ENCODE assay signal across 23 cellular contexts in the genomic region with DNA sequence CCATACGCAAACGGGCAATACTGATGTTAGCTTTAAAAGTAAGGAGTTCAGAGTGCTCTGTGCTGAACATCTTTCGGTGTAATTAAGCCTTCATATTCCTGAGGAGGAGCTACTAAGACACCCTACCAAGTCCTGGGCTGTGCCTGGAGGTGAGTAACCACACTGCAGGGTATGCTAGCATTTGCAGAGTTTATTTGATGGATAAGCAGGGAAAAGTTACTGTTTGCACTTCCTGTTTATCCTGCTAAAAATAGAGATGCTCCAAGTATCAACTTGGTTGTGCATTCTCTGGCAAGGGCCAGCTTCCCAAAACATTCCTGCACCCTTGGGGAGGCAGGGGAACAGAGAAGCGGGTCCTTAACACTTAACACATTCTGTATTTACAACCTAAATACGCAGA. TPM values are rescaled to one million over a fixed set of nuclear protein-coding genes. Genes with fewer than 3 reads are reported as not detected.
A peak's percentile ranks its signal among the peaks of the same experiment; 100 is the strongest.
DNase-seq lines count a peak whose midpoint lies in the region; ATAC-seq and TF ChIP-seq lines count a peak whose summit lies in the region.
"Had no signal": no experiment of that assay in that cellular context is flagged by ENCODE, and none has a peak within 500 bp of the region (broad histone marks: within the 10 kb centered on the region; RNA-seq: fewer than 3 reads in every experiment).

No MANE protein-coding gene starts in this region.

- H3K27me3 ChIP-seq in HUES48 (ENCODE audit: control insufficient read depth, insufficient read depth, low read length) (no peaks in the 10 kb centered on the region), esophagus squamous epithelium (no peaks in the 10 kb centered on the region)
- H3K27me3 ChIP-seq: uterus had no signal

- H3K4me3 Mint-ChIP-seq in nephron = peak overlapping the region in 1 of 3 experiments; percentile 9
- H3K4me3 Mint-ChIP-seq: CD8-positive, alpha-beta T cell; central memory CD8-positive, alpha-beta T cell; effector memory CD8-positive, alpha-beta T cell; naive B cell; stimulated activated naive CD8-positive, alpha-beta T cell treated with anti-CD3 and anti-CD28 coated beads, Interleukin-15, amount 100 ng/mL, for 72 hours had no signal

- H3K4me1 ChIP-seq in HUES48 (ENCODE audit: control insufficient read depth, insufficient read depth, low read length) (peaks cover 33% of the 10 kb centered on the region), esophagus squamous epithelium (peaks cover 0 to 30% (median 3%) of the 10 kb centered on the region in 3 donors)
- H3K4me1 ChIP-seq: uterus had no signal

- no peaks in the 10 kb centered on the region for H3K9me3 ChIP-seq in HUES48 (ENCODE audit: control insufficient read depth, insufficient read depth, low read length)
- H3K9me3 ChIP-seq in esophagus squamous epithelium = no peaks in the 10 kb centered on the region
- H3K9me3 ChIP-seq: uterus had no signal

- DNase-seq in esophagus squamous epithelium (lab: John Stamatoyannopoulos, UW) (no peak), KBM-7 (no peak), dedifferentiated amniotic fluid mesenchymal stem cell (ENCODE audit: extremely low spot score) (no peak), DMS 273 treated with DMSO at 0.1 percent for 48 hours (lab: John Stamatoyannopoulos, UW) (no peak)
- DNase-seq: activated CD8-positive, alpha-beta memory T cell treated with anti-CD3 and anti-CD28 coated beads for 24 hours; CD8-positive, alpha-beta T cell; effector memory CD8-positive, alpha-beta T cell; foreskin fibroblast; left colon; MV-4-11; naive B cell; NCI-H2029; NCI-H510A treated with DMSO at 0.1 percent for 48 hours; SHP77 treated with DMSO at 0.1 percent for 48 hours; stimulated activated naive CD8-positive, alpha-beta T cell treated with anti-CD3 and anti-CD28 coated beads, Interleukin-15, amount 100 ng/mL, for 72 hours; T-helper 2 cell; uterus had no signal

- 54 to 74% methylated on average over 4 to 5 of the region's 5 CpGs for WGBS in esophagus squamous epithelium, 2 donors

- H3K27ac ChIP-seq in 22Rv1 = 0 out of 2 replicates have a peak overlapping the region, but pooled peaks have one; percentile 15
- H3K27ac ChIP-seq in HUES48 (ENCODE audit: low read depth, low read length) = peak overlapping the region; percentile 60
- H3K27ac ChIP-seq in esophagus squamous epithelium = peak overlapping the region in 3 of 4 donors; percentile 25 to 51 (median 30)
- H3K27ac ChIP-seq: uterus had no signal

- in situ Hi-C loops in KBM-7 (cut with MboI; ENCODE audit: low pct_unique_long_range_greater_than_20kb, low sequenced_read_pairs) = no loop called here

- H3K27me3 Mint-ChIP-seq in nephron (ENCODE audit: low read depth) = no peaks in the 10 kb centered on the region

- H3K4me3 ChIP-seq in HUES48 (ENCODE audit: low read depth, low read length) = no peak overlapping the region; the same call in 1 of the 2 replicates
- no peak overlapping the region for H3K4me3 ChIP-seq in esophagus squamous epithelium
- H3K4me3 ChIP-seq: uterus had no signal

- intact Hi-C loops in esophagus squamous epithelium (cut with DNase I) = no loop called here

- TF ChIP-seq CTCF in 22Rv1 (IDR thresholded peaks at IDR 0.05) = no peak
- no peak for TF ChIP-seq CTCF in esophagus squamous epithelium (IDR thresholded peaks at IDR 0.05)
- no peak for TF ChIP-seq CTCF in nephron (IDR thresholded peaks at IDR 0.05; ENCODE audit: unreplicated experiment in 3 of 3)

- H3K9ac ChIP-seq in HUES48 (ENCODE audit: low read depth, low read length) = no peak overlapping the region

- H3K27ac Mint-ChIP-seq in nephron = peak overlapping the region; percentile 85 to 97 (median 90)
- H3K27ac Mint-ChIP-seq: CD8-positive, alpha-beta T cell; effector memory CD8-positive, alpha-beta T cell; naive B cell; stimulated activated naive CD8-positive, alpha-beta T cell treated with anti-CD3 and anti-CD28 coated beads, Interleukin-15, amount 100 ng/mL, for 72 hours had no signal

- TF ChIP-seq POLR2A in esophagus squamous epithelium (IDR thresholded peaks at IDR 0.05) = no peak

- ATAC-seq in GM21576 (IDR thresholded peaks at IDR 0.05; ENCODE audit: unreplicated experiment) = no peak
- ATAC-seq: activated CD4-positive, CD25-positive, alpha-beta regulatory T cell treated with anti-CD3 and anti-CD28 coated beads, Interleukin-2, amount 50 U/mL, for 24 hours; CD8-positive, alpha-beta T cell; effector memory CD8-positive, alpha-beta T cell; left colon; stimulated activated naive CD8-positive, alpha-beta T cell treated with anti-CD3 and anti-CD28 coated beads, Interleukin-15, amount 100 ng/mL, for 72 hours had no signal

- H3K36me3 Mint-ChIP-seq in nephron (ENCODE audit: low read depth) = peaks cover 16% of the 10 kb centered on the region
- H3K36me3 Mint-ChIP-seq: CD8-positive, alpha-beta T cell; naive B cell had no signal

- H3K4me1 Mint-ChIP-seq in nephron = peaks cover 46% of the 10 kb centered on the region
- H3K4me1 Mint-ChIP-seq: naive B cell had no signal

- no peaks in the 10 kb centered on the region for H3K9me3 Mint-ChIP-seq in nephron
- H3K9me3 Mint-ChIP-seq: CD8-positive, alpha-beta T cell; central memory CD8-positive, alpha-beta T cell; effector memory CD8-positive, alpha-beta T cell; stimulated activated naive CD8-positive, alpha-beta T cell treated with anti-CD3 and anti-CD28 coated beads, Interleukin-15, amount 100 ng/mL, for 72 hours had no signal

- no peaks in the 10 kb centered on the region for H3K36me3 ChIP-seq in HUES48 (ENCODE audit: control insufficient read depth, insufficient read depth, low read length)
- H3K36me3 ChIP-seq in esophagus squamous epithelium = peaks cover 0 to 44% (median 0%) of the 10 kb centered on the region in 3 donors
- H3K36me3 ChIP-seq: uterus had no signal

RNA-seq across cellular contexts. Expression of gene PARD6G, which starts 49.8 kb away (rescaled TPM):
- 10 to 100 TPM; 24.3 to 37.8 (median 33.1) TPM for total RNA-seq in esophagus squamous epithelium
